ENCODE assay signal across 23 cellular contexts in the genomic region with DNA sequence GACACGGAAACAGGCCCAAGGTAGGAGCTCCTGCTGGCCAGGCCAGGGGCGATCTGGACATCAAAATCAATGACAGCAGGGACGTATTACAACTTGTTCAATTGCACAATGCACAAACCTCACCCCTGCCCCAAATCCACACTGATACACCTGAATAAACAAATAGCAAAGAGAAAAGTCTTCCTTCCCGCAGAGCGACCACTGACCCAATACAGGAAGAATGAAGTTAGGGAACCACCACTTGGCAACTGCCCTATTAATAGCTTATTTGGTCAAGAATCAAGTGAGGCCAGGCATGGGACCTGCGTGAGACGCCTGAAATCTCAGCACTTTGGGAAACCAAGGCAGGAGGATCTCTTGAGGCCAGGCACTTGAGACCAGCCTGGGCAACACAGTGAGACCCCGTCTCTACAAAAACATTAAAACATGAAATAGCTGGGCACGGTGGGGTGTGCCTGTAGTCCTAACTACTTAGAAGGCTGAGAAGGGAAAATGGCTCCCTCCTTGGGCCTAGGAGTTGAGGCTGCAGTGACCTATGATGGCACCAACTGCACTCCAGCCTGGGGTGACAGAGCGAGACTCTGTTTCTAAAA.
DNase-seq lines count a peak whose midpoint lies in the region; ATAC-seq and TF ChIP-seq lines count a peak whose summit lies in the region.
"Had no signal": no experiment of that assay in that cellular context is flagged by ENCODE, and none has a peak within 500 bp of the region (broad histone marks: within the 10 kb centered on the region; RNA-seq: fewer than 3 reads in every experiment).

No MANE protein-coding gene starts in this region.

- no peak for DNase-seq in WTC11 (ENCODE audit: low spot score)
- peak; percentile 76 for DNase-seq in brain pericyte (ENCODE audit: low read depth, low spot score)
- no peak for DNase-seq in osteocyte (ENCODE audit: extremely low spot score, unreplicated experiment)
- DNase-seq in WERI-Rb-1, result no peak
- no peak for DNase-seq in GM20000 (ENCODE audit: low spot score)
- DNase-seq: 8988T; ACHN; AML-193; BE2C; CD4-positive, alpha-beta T cell; CD8-positive, alpha-beta memory T cell; DMS 273 treated with DMSO at 0.1 percent for 48 hours; DMS79; EL; GDM1; GOT3 had no signal

- no peak for TF ChIP-seq CTCF in WTC11 (IDR thresholded peaks at IDR 0.05)
- no peak for TF ChIP-seq CTCF in osteocyte (IDR thresholded peaks at IDR 0.05)
- no peak for TF ChIP-seq CTCF in WERI-Rb-1 (IDR thresholded peaks at IDR 0.05; ENCODE audit: low read depth, low read length)
- TF ChIP-seq CTCF in GM20000 (IDR thresholded peaks at IDR 0.05; ENCODE audit: extremely low read depth, missing control alignments), result no peak

- no peaks in the 10 kb centered on the region for H3K9me3 ChIP-seq in WERI-Rb-1 (ENCODE audit: severe bottlenecking)
- H3K9me3 ChIP-seq: A549; BE2C; BLaER1 treated with 17β-estradiol and CSF1 and Interleukin-3, amounts not matched to agents 10 nM and 100 nM; HAP-1 had no signal

- no peaks in the 10 kb centered on the region for H3K27me3 ChIP-seq in WERI-Rb-1 (ENCODE audit: insufficient read depth, low read depth, severe bottlenecking)
- H3K27me3 ChIP-seq: BE2C; BLaER1 treated with 17β-estradiol and CSF1 and Interleukin-3, amounts not matched to agents 10 nM and 100 nM had no signal

- ATAC-seq in WTC11 (no peak), HG02852 (IDR thresholded peaks at IDR 0.05; ENCODE audit: unreplicated experiment) (no peak), GM19351 (IDR thresholded peaks at IDR 0.05; ENCODE audit: unreplicated experiment) (no peak)
- ATAC-seq: A549, GM12878 had no signal

- H3K27ac Mint-ChIP-seq in WTC11 (no peak overlapping the region), osteocyte (ENCODE audit: unreplicated experiment) (peak overlapping the region; percentile 45)
- H3K27ac Mint-ChIP-seq: CD14-positive monocyte; CD4-positive, alpha-beta T cell had no signal

- POLR2A ChIA-PET in WTC11 (lab: Charles Lee), result no interaction called here

- no peaks in the 10 kb centered on the region for H3K36me3 ChIP-seq in WERI-Rb-1
- H3K36me3 ChIP-seq: BE2C; BLaER1 treated with 17β-estradiol and CSF1 and Interleukin-3, amounts not matched to agents 10 nM and 100 nM; HAP-1 had no signal

- no peak overlapping the region for H3K4me3 Mint-ChIP-seq in WTC11
- H3K4me3 Mint-ChIP-seq in osteocyte (ENCODE audit: unreplicated experiment), result no peak overlapping the region
- H3K4me3 Mint-ChIP-seq: CD14-positive monocyte; CD4-positive, alpha-beta T cell; CD8-positive, alpha-beta memory T cell had no signal

- no peaks in the 10 kb centered on the region for H3K4me1 Mint-ChIP-seq in WTC11
- H3K4me1 Mint-ChIP-seq in osteocyte (ENCODE audit: unreplicated experiment), result peaks cover 19% of the 10 kb centered on the region
- H3K4me1 Mint-ChIP-seq: CD14-positive monocyte; CD8-positive, alpha-beta memory T cell had no signal

- no peak overlapping the region for H3K27ac ChIP-seq in WERI-Rb-1
- H3K27ac ChIP-seq: A549; BLaER1 treated with 17β-estradiol and CSF1 and Interleukin-3, amounts not matched to agents 10 nM and 100 nM had no signal

- H3K27me3 Mint-ChIP-seq in WTC11 (ENCODE audit: low read depth), result no peaks in the 10 kb centered on the region; the same call in 1 of the 2 replicates
- H3K27me3 Mint-ChIP-seq in osteocyte (ENCODE audit: unreplicated experiment), result peaks cover 6% of the 10 kb centered on the region
- H3K27me3 Mint-ChIP-seq: CD4-positive, alpha-beta T cell had no signal

- no peaks in the 10 kb centered on the region for H3K36me3 Mint-ChIP-seq in WTC11
- H3K36me3 Mint-ChIP-seq in osteocyte (ENCODE audit: unreplicated experiment), result no peaks in the 10 kb centered on the region
- H3K36me3 Mint-ChIP-seq: CD14-positive monocyte; CD8-positive, alpha-beta memory T cell had no signal

- CTCF ChIA-PET in WTC11 (lab: Charles Lee), result interaction anchor here (0.5 to 1.2 kb wide), 3 partner anchors 10 to 151 kb away, joined by 3 to 4 read pairs (median 4); no protein-coding TSS in a partner anchor

- H3K9me3 Mint-ChIP-seq in WTC11 (no peaks in the 10 kb centered on the region), osteocyte (ENCODE audit: unreplicated experiment) (no peaks in the 10 kb centered on the region)
- H3K9me3 Mint-ChIP-seq: CD14-positive monocyte; CD4-positive, alpha-beta T cell; CD8-positive, alpha-beta memory T cell had no signal

- H3K4me3 ChIP-seq in WERI-Rb-1 (ENCODE audit: low read depth, low read length), result no peak overlapping the region
- H3K4me3 ChIP-seq: A549; BLaER1 treated with 17β-estradiol and CSF1 and Interleukin-3, amounts not matched to agents 10 nM and 100 nM; GM12878; HAP-1 had no signal

TF ChIP-seq in WTC11, 78 proteins besides CTCF, POLR2A, EP300 and RAD21:
- peak; percentile 57; the same call in 1 of the 2 replicates for TF ChIP-seq ZNF121 (CRISPR knock-in tag; IDR thresholded peaks at IDR 0.05)
- TF ChIP-seq, protein P1, sequence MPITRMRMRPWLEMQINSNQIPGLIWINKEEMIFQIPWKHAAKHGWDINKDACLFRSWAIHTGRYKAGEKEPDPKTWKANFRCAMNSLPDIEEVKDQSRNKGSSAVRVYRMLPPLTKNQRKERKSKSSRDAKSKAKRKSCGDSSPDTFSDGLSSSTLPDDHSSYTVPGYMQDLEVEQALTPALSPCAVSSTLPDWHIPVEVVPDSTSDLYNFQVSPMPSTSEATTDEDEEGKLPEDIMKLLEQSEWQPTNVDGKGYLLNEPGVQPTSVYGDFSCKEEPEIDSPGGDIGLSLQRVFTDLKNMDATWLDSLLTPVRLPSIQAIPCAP (CRISPR knock-in tag; IDR thresholded peaks at IDR 0.05), result no peak
- TF ChIP-seq CREM (CRISPR knock-in tag; IDR thresholded peaks at IDR 0.05), result no peak
- no peak for TF ChIP-seq ZNF671 (CRISPR knock-in tag; IDR thresholded peaks at IDR 0.05)
